18 cellular contexts compared by ENCODE assay signal in the genomic region with DNA sequence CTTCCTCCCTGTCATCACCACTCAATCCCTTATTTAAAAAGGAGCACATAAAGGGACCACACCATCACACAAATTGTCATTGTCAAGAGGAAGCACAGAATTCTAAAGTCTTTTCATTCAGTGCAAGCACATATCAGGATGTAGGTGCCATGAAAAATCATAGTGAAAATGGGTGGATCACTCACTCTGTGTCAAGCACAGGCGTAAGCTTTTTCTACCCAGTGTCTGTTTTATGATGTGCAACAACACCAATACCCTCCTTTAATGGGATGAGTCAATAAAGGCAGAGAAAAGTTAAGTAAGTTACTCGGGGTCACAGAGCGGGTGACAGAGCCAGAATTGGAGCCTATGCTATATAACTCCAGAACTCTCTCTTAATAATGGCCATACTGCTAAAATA.
A peak's percentile ranks its signal among the peaks of the same experiment; 100 is the strongest.
DNase-seq lines count a peak whose midpoint lies in the region; ATAC-seq and TF ChIP-seq lines count a peak whose summit lies in the region.
"Had no signal": no experiment of that assay in that cellular context is flagged by ENCODE, and none has a peak within 500 bp of the region (broad histone marks: within the 10 kb centered on the region; RNA-seq: fewer than 3 reads in every experiment).

No MANE protein-coding gene starts in this region.

- H3K27ac Mint-ChIP-seq in endothelial cell (ENCODE audit: unreplicated experiment) = no peak overlapping the region
- H3K27ac Mint-ChIP-seq: B cell; CD4-positive, alpha-beta T cell; CD8-positive, alpha-beta T cell had no signal

- H3K36me3 ChIP-seq in mucosa of descending colon (ENCODE audit: low read depth) (no peaks in the 10 kb centered on the region), SJCRH30 (no peaks in the 10 kb centered on the region)
- H3K36me3 ChIP-seq: BLaER1 treated with 17β-estradiol and CSF1 and Interleukin-3, amounts not matched to agents 10 nM and 100 nM had no signal

- no peaks in the 10 kb centered on the region for H3K9me3 Mint-ChIP-seq in endothelial cell (ENCODE audit: unreplicated experiment)

- H3K27me3 Mint-ChIP-seq in endothelial cell (ENCODE audit: unreplicated experiment) = no peaks in the 10 kb centered on the region
- H3K27me3 Mint-ChIP-seq: B cell; CD4-positive, alpha-beta T cell had no signal

- DNase-seq in left colon (no peak), mucosa of descending colon (no peak), putamen (ENCODE audit: low spot score) (peak; percentile 29), endothelial cell (ENCODE audit: low spot score) (no peak), SJCRH30 (no peak), NCI-H526 (lab: John Stamatoyannopoulos, UW) (no peak)
- DNase-seq: 8988T; ACHN; AML-193; Caco-2; Calu3; CD4-positive, alpha-beta T cell; CD8-positive, alpha-beta T cell; DMS79 treated with DMSO at 0.1 percent for 48 hours; GF-D8 had no signal

- H3K9me3 ChIP-seq in mucosa of descending colon (no peaks in the 10 kb centered on the region), SJCRH30 (replicated peaks) (no peaks in the 10 kb centered on the region; the same call in 1 of the 2 replicates)
- H3K9me3 ChIP-seq: Caco-2 had no signal

- H3K4me1 ChIP-seq in mucosa of descending colon (ENCODE audit: low read depth) (no peaks in the 10 kb centered on the region), SJCRH30 (no peaks in the 10 kb centered on the region)
- H3K4me1 ChIP-seq: Caco-2 had no signal

- H3K27me3 ChIP-seq in SJCRH30 = no peaks in the 10 kb centered on the region

- no peak overlapping the region for H3K27ac ChIP-seq in SJCRH30
- H3K27ac ChIP-seq: BLaER1 treated with 17β-estradiol and CSF1 and Interleukin-3, amounts not matched to agents 10 nM and 100 nM; C4-2B had no signal

- no peak overlapping the region for H3K4me3 Mint-ChIP-seq in endothelial cell (ENCODE audit: unreplicated experiment)
- H3K4me3 Mint-ChIP-seq: B cell; CD4-positive, alpha-beta T cell; CD8-positive, alpha-beta T cell had no signal

- ATAC-seq in left colon = peak; percentile 73
- ATAC-seq in mucosa of descending colon = peak; percentile 52
- ATAC-seq: CD8-positive, alpha-beta T cell had no signal

- TF ChIP-seq CTCF in mucosa of descending colon (IDR thresholded peaks at IDR 0.05) = no peak
- no peak for TF ChIP-seq CTCF in endothelial cell (IDR thresholded peaks at IDR 0.05; ENCODE audit: unreplicated experiment)

- intact Hi-C loops in left colon (cut with DNase I, micrococcal nuclease) = no loop called here
- intact Hi-C loops in mucosa of descending colon (cut with DNase I, micrococcal nuclease) = no loop called here

- H3K36me3 Mint-ChIP-seq in endothelial cell (ENCODE audit: low read depth, unreplicated experiment) = no peaks in the 10 kb centered on the region
- H3K36me3 Mint-ChIP-seq: CD8-positive, alpha-beta T cell had no signal

- H3K4me1 Mint-ChIP-seq in endothelial cell (ENCODE audit: unreplicated experiment) = peaks cover 2% of the 10 kb centered on the region
- H3K4me1 Mint-ChIP-seq: B cell had no signal

- H3K4me3 ChIP-seq in mucosa of descending colon (no peak overlapping the region), SJCRH30 (no peak overlapping the region)
- H3K4me3 ChIP-seq: BLaER1 treated with 17β-estradiol and CSF1 and Interleukin-3, amounts not matched to agents 10 nM and 100 nM had no signal
